ENCODE assay signal across 23 cellular contexts in genomic region chrY:13330651-13331050, GRCh38.
DNase-seq lines count a peak whose midpoint lies in the region; ATAC-seq and TF ChIP-seq lines count a peak whose summit lies in the region.
"Had no signal": no experiment of that assay in that cellular context is flagged by ENCODE, and none has a peak within 500 bp of the region (broad histone marks: within the 10 kb centered on the region; RNA-seq: fewer than 3 reads in every experiment).

No MANE protein-coding gene starts in this region.

- peaks cover 35% of the 10 kb centered on the region for H3K4me1 Mint-ChIP-seq in WTC11
- peaks cover 9% of the 10 kb centered on the region for H3K4me1 Mint-ChIP-seq in endothelial cell (ENCODE audit: unreplicated experiment)

- no peak overlapping the region for H3K4me3 ChIP-seq in epithelial cell of esophagus (ENCODE audit: low read length)
- H3K4me3 ChIP-seq: BLaER1, SJSA1 had no signal

- ATAC-seq in WTC11, result no peak
- ATAC-seq in HG02759 (IDR thresholded peaks at IDR 0.05; ENCODE audit: unreplicated experiment), result no peak
- ATAC-seq: PC-3 had no signal

- no peak overlapping the region for H3K27ac Mint-ChIP-seq in WTC11
- H3K27ac Mint-ChIP-seq in endothelial cell (ENCODE audit: unreplicated experiment), result no peak overlapping the region
- H3K27ac Mint-ChIP-seq: CD4-positive, CD25-positive, alpha-beta regulatory T cell had no signal

- H3K4me3 Mint-ChIP-seq in WTC11 (no peak overlapping the region), endothelial cell (ENCODE audit: unreplicated experiment) (no peak overlapping the region)
- H3K4me3 Mint-ChIP-seq: CD4-positive, CD25-positive, alpha-beta regulatory T cell had no signal

- POLR2A ChIA-PET in WTC11 (lab: Charles Lee), result no interaction called here

- H3K36me3 Mint-ChIP-seq in WTC11 (peaks cover 38% of the 10 kb centered on the region), endothelial cell (ENCODE audit: low read depth, unreplicated experiment) (peaks cover 13% of the 10 kb centered on the region)
- H3K36me3 Mint-ChIP-seq: CD4-positive, CD25-positive, alpha-beta regulatory T cell had no signal

- 0 out of 2 replicates have a peak, but pooled peaks cover 3% of the 10 kb centered on the region for H3K9me3 Mint-ChIP-seq in WTC11
- no peaks in the 10 kb centered on the region for H3K9me3 Mint-ChIP-seq in endothelial cell (ENCODE audit: unreplicated experiment)
- H3K9me3 Mint-ChIP-seq: CD4-positive, CD25-positive, alpha-beta regulatory T cell had no signal

- DNase-seq in EL (peak; percentile 0), WTC11 (ENCODE audit: low spot score) (peak; percentile 9), epithelial cell of esophagus (ENCODE audit: low read depth) (peak; percentile 21), renal cortical epithelial cell (ENCODE audit: low read depth) (peak; percentile 10), endothelial cell (ENCODE audit: low spot score) (no peak), germinal center (ENCODE audit: low spot score) (no peak)
- DNase-seq: CD4-positive, CD25-positive, alpha-beta regulatory T cell; DMS53; H7; KBM-7; MV-4-11; NCI-H1105; NCI-H146; NCI-H1930; NCI-H2107; NCI-H446; NCI-H524 treated with DMSO at 0.1 percent for 48 hours; NCI-H774; PC-3; Right ventricle myocardium superior had no signal

- TF ChIP-seq CTCF in WTC11 (IDR thresholded peaks at IDR 0.05), result no peak
- no peak for TF ChIP-seq CTCF in epithelial cell of esophagus (IDR thresholded peaks at IDR 0.05; ENCODE audit: insufficient read depth, low read depth, low read length, missing control alignments)
- TF ChIP-seq CTCF in endothelial cell (IDR thresholded peaks at IDR 0.05; ENCODE audit: unreplicated experiment), result no peak

- CTCF ChIA-PET in WTC11 (lab: Charles Lee), result interaction anchor here (1.6 kb wide), 1 partner anchor 13 kb away, joined by 8 read pairs; no protein-coding TSS in a partner anchor

- no peaks in the 10 kb centered on the region for H3K27me3 Mint-ChIP-seq in WTC11 (ENCODE audit: low read depth)
- peaks cover 1% of the 10 kb centered on the region for H3K27me3 Mint-ChIP-seq in endothelial cell (ENCODE audit: unreplicated experiment)
- H3K27me3 Mint-ChIP-seq: CD4-positive, CD25-positive, alpha-beta regulatory T cell had no signal

TF ChIP-seq in WTC11, 78 proteins besides CTCF, POLR2A, EP300 and RAD21:
- TF ChIP-seq HMGA2 (CRISPR knock-in tag; IDR thresholded peaks at IDR 0.05), result no peak
- TF ChIP-seq JUN (CRISPR knock-in tag; IDR thresholded peaks at IDR 0.05), result no peak
TF ChIP-seq in WTC11: peak in this region for 0.

Comparison
In these comparisons a context has a peak if more than half of its experiments do, and no peak if none do; other contexts are left out.
1. DNase-seq: peak in EL (single experiment), WTC11 (single experiment), epithelial cell of esophagus (single experiment) and renal cortical epithelial cell (single experiment); none in endothelial cell (single experiment) and germinal center (single experiment).